23 cellular contexts compared by ENCODE assay signal in genomic region chr2:103594823-103595222, GRCh38.
A peak's percentile ranks its signal among the peaks of the same experiment; 100 is the strongest.
DNase-seq lines count a peak whose midpoint lies in the region; ATAC-seq and TF ChIP-seq lines count a peak whose summit lies in the region.
"Had no signal": no experiment of that assay in that cellular context is flagged by ENCODE, and none has a peak within 500 bp of the region (broad histone marks: within the 10 kb centered on the region; RNA-seq: fewer than 3 reads in every experiment).

No MANE protein-coding gene starts in this region.

- H3K4me2 ChIP-seq in H9 (ENCODE audit: insufficient read depth, insufficient read length, low read length) (no peak overlapping the region), mesendoderm (ENCODE audit: low read length) (no peak overlapping the region)
- H3K4me2 ChIP-seq: A549; BLaER1 treated with 17β-estradiol and CSF1 and Interleukin-3, amounts not matched to agents 10 nM and 100 nM had no signal

- peaks cover 12 to 43% (median 14%) of the 10 kb centered on the region in 3 experiments for H3K36me3 Mint-ChIP-seq in H9 (ENCODE audit: insufficient read depth in 1 of 3, low read depth in 3 of 3)
- H3K36me3 Mint-ChIP-seq in activated CD4-positive, alpha-beta T cell treated with anti-CD3 and anti-CD28 coated beads for 36 hours (ENCODE audit: low read depth) = no peaks in the 10 kb centered on the region
- H3K36me3 Mint-ChIP-seq: CD4-positive, alpha-beta memory T cell had no signal

- H3K9me3 Mint-ChIP-seq in H9 = peaks cover 41 to 44% of the 10 kb centered on the region in 2 experiments
- peaks cover 29% of the 10 kb centered on the region for H3K9me3 Mint-ChIP-seq in activated CD4-positive, alpha-beta T cell treated with anti-CD3 and anti-CD28 coated beads for 36 hours (ENCODE audit: low read depth)

- intact Hi-C loops in activated CD4-positive, alpha-beta T cell treated with anti-CD3 and anti-CD28 coated beads for 36 hours (cut with DNase I, micrococcal nuclease) = no loop called here
- intact Hi-C loops in sciatic nerve (cut with DNase I) = no loop called here

- H3K4me3 ChIP-seq in WERI-Rb-1 (ENCODE audit: low read depth, low read length) (no peak overlapping the region), mesendoderm (ENCODE audit: low read length) (no peak overlapping the region)
- H3K4me3 ChIP-seq: A549; BLaER1 treated with 17β-estradiol and CSF1 and Interleukin-3, amounts not matched to agents 10 nM and 100 nM; GM12878 had no signal

- no CpG with 5 or more reads among the region's 3 CpGs for WGBS in H9 (ENCODE audit: extremely low coverage, insufficient read length, low lambda C conversion rate)
- no CpG with 5 or more reads among the region's 3 CpGs for WGBS in mesendoderm (ENCODE audit: extremely low coverage, insufficient coverage, low lambda C conversion rate)

- H3K9me3 ChIP-seq in H9 (ENCODE audit: control insufficient read depth, low read depth, low read length) (peaks cover 9% of the 10 kb centered on the region), WERI-Rb-1 (ENCODE audit: severe bottlenecking) (no peaks in the 10 kb centered on the region)
- H3K9me3 ChIP-seq: A549, BE2C had no signal

- POLR2A ChIA-PET in activated CD4-positive, alpha-beta T cell treated with anti-CD3 and anti-CD28 coated beads for 36 hours (lab: Charles Lee) = no interaction called here

- no peak overlapping the region for H3K14ac ChIP-seq in H9 (ENCODE audit: insufficient read depth, low read length)

- H2BK15ac ChIP-seq in H9 (ENCODE audit: low read depth, low read length) (no peak overlapping the region), mesendoderm (replicated peaks; ENCODE audit: low read depth) (no peak overlapping the region)

- H3T11ph ChIP-seq in H9 (ENCODE audit: low read length) = no peak overlapping the region

- no peak overlapping the region for H2BK5ac ChIP-seq in H9 (ENCODE audit: insufficient read length, low read length)
- no peak overlapping the region for H2BK5ac ChIP-seq in mesendoderm (ENCODE audit: low read length)

- no peak overlapping the region for H2BK20ac ChIP-seq in H9 (ENCODE audit: low read depth, low read length, poor library complexity, severe bottlenecking)

- no peak overlapping the region for H2BK12ac ChIP-seq in H9 (ENCODE audit: insufficient read length, low read depth, low read length)

- H3K23me2 ChIP-seq in H9 (ENCODE audit: insufficient read length, low read depth, low read length, poor library complexity, severe bottlenecking) = no peaks in the 10 kb centered on the region

- H3K9ac ChIP-seq in H9 (ENCODE audit: extremely low read depth, insufficient read length, low read length) (no peak overlapping the region), mesendoderm (ENCODE audit: low read length) (no peak overlapping the region)
- H3K9ac ChIP-seq: BLaER1 treated with 17β-estradiol and CSF1 and Interleukin-3, amounts not matched to agents 10 nM and 100 nM had no signal

- no peaks in the 10 kb centered on the region for H4K20me1 ChIP-seq in H9 (ENCODE audit: control insufficient read depth, insufficient read depth, insufficient read length)
- H4K20me1 ChIP-seq: BLaER1 treated with 17β-estradiol and CSF1 and Interleukin-3, amounts not matched to agents 10 nM and 100 nM had no signal

- peaks cover 2% of the 10 kb centered on the region in 2 experiments; a peak in 2 of 4 replicates for H3K4me1 Mint-ChIP-seq in H9
- H3K4me1 Mint-ChIP-seq in activated CD4-positive, alpha-beta T cell treated with anti-CD3 and anti-CD28 coated beads for 36 hours = no peaks in the 10 kb centered on the region
- H3K4me1 Mint-ChIP-seq: CD4-positive, alpha-beta memory T cell had no signal

- H3K4ac ChIP-seq in H9 (ENCODE audit: low read depth, low read length) (no peak overlapping the region), mesendoderm (ENCODE audit: low read depth, low read length) (no peak overlapping the region)

- no peaks in the 10 kb centered on the region for H3K27me3 Mint-ChIP-seq in H9 (ENCODE audit: low read depth)
- no peaks in the 10 kb centered on the region for H3K27me3 Mint-ChIP-seq in activated CD4-positive, alpha-beta T cell treated with anti-CD3 and anti-CD28 coated beads for 36 hours
- H3K27me3 Mint-ChIP-seq: CD4-positive, alpha-beta memory T cell had no signal

- H3K4me3 Mint-ChIP-seq in H9 = no peak overlapping the region
- no peak overlapping the region for H3K4me3 Mint-ChIP-seq in activated CD4-positive, alpha-beta T cell treated with anti-CD3 and anti-CD28 coated beads for 36 hours
- H3K4me3 Mint-ChIP-seq: CD4-positive, alpha-beta memory T cell had no signal

- H3K23ac ChIP-seq in H9 (ENCODE audit: insufficient read length, low read depth, low read length) (no peak overlapping the region), mesendoderm (ENCODE audit: low read length) (no peak overlapping the region)

- H3K27me3 ChIP-seq in H9 (ENCODE audit: insufficient read depth, low read length) (no peaks in the 10 kb centered on the region), WERI-Rb-1 (ENCODE audit: insufficient read depth, low read depth, severe bottlenecking) (no peaks in the 10 kb centered on the region), mesendoderm (ENCODE audit: insufficient read depth, low read length, poor library complexity) (no peaks in the 10 kb centered on the region)
- H3K27me3 ChIP-seq: BE2C; BLaER1 treated with 17β-estradiol and CSF1 and Interleukin-3, amounts not matched to agents 10 nM and 100 nM had no signal

- no peak for ATAC-seq in activated CD4-positive, alpha-beta T cell treated with anti-CD3 and anti-CD28 coated beads for 36 hours
- no peak for ATAC-seq in sciatic nerve
- ATAC-seq: A549, GM12878, HCT116 had no signal

- no peak overlapping the region for H2AFZ ChIP-seq in H9 (ENCODE audit: low read length)

- no peaks in the 10 kb centered on the region for H3K79me1 ChIP-seq in H9 (ENCODE audit: insufficient read depth, low read depth, low read length, poor library complexity, severe bottlenecking)
- H3K79me1 ChIP-seq in mesendoderm (ENCODE audit: low read length) = no peaks in the 10 kb centered on the region

- DNase-seq in DMS53 (lab: John Stamatoyannopoulos, UW) (peak; percentile 34), DMS53 treated with DMSO at 0.1 percent for 48 hours (lab: John Stamatoyannopoulos, UW; ENCODE audit: unreplicated experiment) (no peak), H9 (no peak), WERI-Rb-1 (no peak), mesendoderm (peak; percentile 17), sciatic nerve (ENCODE audit: low spot score) (no peak), LoVo (ENCODE audit: low spot score) (no peak)
- DNase-seq in activated CD4-positive, alpha-beta T cell treated with anti-CD3 and anti-CD28 coated beads for 36 hours = no peak
- DNase-seq: 8988T; ACHN; AML-193; BE2C; Calu3; CD4-positive, alpha-beta memory T cell; COR-L47; DND-41; GDM1; GOT3; H7 had no signal

- no peak overlapping the region for H4K8ac ChIP-seq in H9 (replicated peaks; ENCODE audit: insufficient read length, low read depth, low read length)
- H4K8ac ChIP-seq in mesendoderm (ENCODE audit: low read depth, low read length) = no peak overlapping the region

- H3K27ac ChIP-seq in H9 (ENCODE audit: insufficient read length, low read depth, low read length) (no peak overlapping the region), WERI-Rb-1 (no peak overlapping the region), mesendoderm (ENCODE audit: low read depth, low read length) (no peak overlapping the region)
- H3K27ac ChIP-seq: A549; BLaER1 treated with 17β-estradiol and CSF1 and Interleukin-3, amounts not matched to agents 10 nM and 100 nM had no signal

- H2AK5ac ChIP-seq in H9 (ENCODE audit: insufficient read length, low read length) (no peak overlapping the region), mesendoderm (ENCODE audit: low read length) (no peak overlapping the region)

- H3K79me2 ChIP-seq in H9 (ENCODE audit: insufficient read depth, low read length) (no peaks in the 10 kb centered on the region), mesendoderm (ENCODE audit: control insufficient read depth, insufficient read depth, low read length) (no peaks in the 10 kb centered on the region)

- no peak overlapping the region for H3K56ac ChIP-seq in H9 (ENCODE audit: insufficient read length, low read depth, low read length)
- H3K56ac ChIP-seq in mesendoderm (ENCODE audit: low read length) = no peak overlapping the region

- H3K36me3 ChIP-seq in WERI-Rb-1 (no peaks in the 10 kb centered on the region), mesendoderm (ENCODE audit: control insufficient read depth, insufficient read depth, low read length) (no peaks in the 10 kb centered on the region)
- H3K36me3 ChIP-seq: BE2C; BLaER1 treated with 17β-estradiol and CSF1 and Interleukin-3, amounts not matched to agents 10 nM and 100 nM had no signal

- no peak overlapping the region for H4K91ac ChIP-seq in H9 (ENCODE audit: insufficient read length, low read depth, low read length)

- no peak overlapping the region for H3K18ac ChIP-seq in H9 (ENCODE audit: insufficient read length, low read depth, low read length)
- no peak overlapping the region for H3K18ac ChIP-seq in mesendoderm (ENCODE audit: low read length)

- H3K4me1 ChIP-seq in H9 (ENCODE audit: insufficient read depth, low read length) = no peaks in the 10 kb centered on the region
- H3K4me1 ChIP-seq in mesendoderm (ENCODE audit: control insufficient read depth, low read depth, low read length) = no peaks in the 10 kb centered on the region
- H3K4me1 ChIP-seq: A549; BE2C; BLaER1 treated with 17β-estradiol and CSF1 and Interleukin-3, amounts not matched to agents 10 nM and 100 nM had no signal

- H3K27ac Mint-ChIP-seq in H9 = no peak overlapping the region
- no peak overlapping the region for H3K27ac Mint-ChIP-seq in activated CD4-positive, alpha-beta T cell treated with anti-CD3 and anti-CD28 coated beads for 36 hours
- H3K27ac Mint-ChIP-seq: CD4-positive, alpha-beta memory T cell had no signal

- CTCF ChIA-PET in activated CD4-positive, alpha-beta T cell treated with anti-CD3 and anti-CD28 coated beads for 36 hours (lab: Charles Lee) = no interaction called here

- TF ChIP-seq CTCF in H9 (conservative IDR thresholded peaks at IDR 0.05) = peak; percentile 25; the same call in 2 of the 3 replicates
- TF ChIP-seq CTCF in WERI-Rb-1 (IDR thresholded peaks at IDR 0.05; ENCODE audit: low read depth, low read length) = 0 out of 2 replicates have a peak, but pooled peaks have one; percentile 5

- H4K5ac ChIP-seq in H9 (ENCODE audit: insufficient read length, low read depth, low read length) = no peak overlapping the region
- H4K5ac ChIP-seq in mesendoderm (ENCODE audit: low read length) = no peak overlapping the region

- H2BK120ac ChIP-seq in H9 (ENCODE audit: low read depth, low read length, poor library complexity, severe bottlenecking) (no peak overlapping the region), mesendoderm (ENCODE audit: low read depth, low read length) (no peak overlapping the region)

Comparison
In these comparisons a context has a peak if more than half of its experiments do, and no peak if none do; other contexts are left out.
1. DNase-seq: peak in DMS53 (single experiment) and mesendoderm (single experiment); none in DMS53 treated with DMSO at 0.1 percent for 48 hours (single experiment), H9 (single experiment), WERI-Rb-1 (single experiment), activated CD4-positive, alpha-beta T cell treated with anti-CD3 and anti-CD28 coated beads for 36 hours (single experiment), sciatic nerve (single experiment) and LoVo (single experiment).